Comparison of ENCODE assay signal across 8 cellular contexts in genomic region chr6:116572162-116572561, GRCh38.
DNase-seq lines count a peak whose midpoint lies in the region; FAIRE-seq and TF ChIP-seq lines count a peak whose summit lies in the region.

No MANE protein-coding gene starts in this region.

- H3K27ac ChIP-seq in iPS-18a (ENCODE audit: low read length) (no peak overlapping the region), skin epidermis (peak overlapping the region in 20 of 21 experiments; percentile 71 to 96 (median 93))

- no peak for TF ChIP-seq POLR2A in NB4 (IDR thresholded peaks at IDR 0.05; ENCODE audit: extremely low read depth, insufficient read length)

- no peaks in the 10 kb centered on the region for H3K9me3 ChIP-seq in iPS-18a (ENCODE audit: control insufficient read depth, low read depth, low read length)

- H3K4me3 ChIP-seq in NB4 (ENCODE audit: low read depth, low read length) = peak overlapping the region; percentile 96
- peak overlapping the region; percentile 65 for H3K4me3 ChIP-seq in astrocyte of the cerebellum (ENCODE audit: low read depth, low read length)
- peak overlapping the region; percentile 91 for H3K4me3 ChIP-seq in iPS-18a (ENCODE audit: low read length)
- peak overlapping the region; percentile 77 to 93 (median 85) for H3K4me3 ChIP-seq in skin epidermis

- FAIRE-seq in D721Med (lab: Jason Lieb, UNC) = no peak

- H3K36me3 ChIP-seq in iPS-18a (ENCODE audit: control insufficient read depth, low read depth, low read length) = no peaks in the 10 kb centered on the region

- peak overlapping the region; percentile 84 for H3K9ac ChIP-seq in iPS-18a (ENCODE audit: low read length)

- peak; percentile 62 for DNase-seq in NCI-H82 (lab: John Stamatoyannopoulos, UW)
- DNase-seq in NCI-H82 treated with DMSO at 0.1 percent for 48 hours (lab: John Stamatoyannopoulos, UW; ENCODE audit: unreplicated experiment) = no peak
- DNase-seq in NB4 (ENCODE audit: low read depth) = peak; percentile 54
- DNase-seq in astrocyte of the cerebellum (ENCODE audit: low read depth) = no peak
- DNase-seq in D721Med (ENCODE audit: insufficient read length, low spot score) = no peak
- DNase-seq in NCI-H1436 (lab: John Stamatoyannopoulos, UW) = no peak

- H3K27me3 ChIP-seq in iPS-18a (ENCODE audit: control insufficient read depth, insufficient read depth, low read length) = no peaks in the 10 kb centered on the region

- no peak for TF ChIP-seq CTCF in NB4 (IDR thresholded peaks at IDR 0.05; ENCODE audit: low read depth, low read length)
- TF ChIP-seq CTCF in astrocyte of the cerebellum (IDR thresholded peaks at IDR 0.05; ENCODE audit: low read depth, low read length, missing control alignments) = no peak
- TF ChIP-seq CTCF in D721Med (IDR thresholded peaks at IDR 0.05; ENCODE audit: insufficient read depth, missing control alignments) = no peak

- in situ Hi-C loops in astrocyte of the cerebellum (cut with HindIII; ENCODE audit: low sequenced_read_pairs) = no loop called here

- H3K4me1 ChIP-seq in iPS-18a (ENCODE audit: control insufficient read depth, low read depth, low read length) = peaks cover 10% of the 10 kb centered on the region

Comparison
In these comparisons a context has a peak if more than half of its experiments do, and no peak if none do; other contexts are left out.
1. DNase-seq: peak in NCI-H82 (single experiment) and NB4 (single experiment); none in NCI-H82 treated with DMSO at 0.1 percent for 48 hours (single experiment), astrocyte of the cerebellum (single experiment), D721Med (single experiment) and NCI-H1436 (single experiment).
2. Peak in every context shown above with its lines, with median percentiles within 50 percentile points of each other: H3K4me3 ChIP-seq.